8 cellular contexts compared by ENCODE assay signal in genomic region chr1:223992456-223993246, GRCh38.
A peak's percentile ranks its signal among the peaks of the same experiment; 100 is the strongest.
DNase-seq lines count a peak whose midpoint lies in the region; ATAC-seq, FAIRE-seq and TF ChIP-seq lines count a peak whose summit lies in the region.
"Not testable (repeated sequence)": the region's sequence is repeated elsewhere in the genome, so short reads cannot be mapped to it uniquely, and the experiment has no call there.

No MANE protein-coding gene starts in this region.

- H3K9ac ChIP-seq in endodermal cell (ENCODE audit: extremely low read depth, low read length, poor library complexity, severe bottlenecking) = peak overlapping the region; percentile 66

- not testable (repeated sequence) for H3K4me1 ChIP-seq in endodermal cell (ENCODE audit: control insufficient read depth, insufficient read depth, low read length)

- H3K9me3 ChIP-seq in endodermal cell (ENCODE audit: control insufficient read depth, low read length) = not testable (repeated sequence)

- FAIRE-seq in HTR-8/SVneo (lab: Jason Lieb, UNC) = peak; percentile 9

- H3K4me3 Mint-ChIP-seq in activated CD8-positive, alpha-beta memory T cell treated with anti-CD3 and anti-CD28 coated beads, Interleukin-2, amount 10 ng/mL, durations not matched to agents 7 days and 5 days = peak overlapping the region; percentile 95
- H3K4me3 Mint-ChIP-seq in endodermal cell = peak overlapping the region; percentile 90

- H3K27me3 ChIP-seq in endodermal cell (ENCODE audit: control insufficient read depth, insufficient read depth, low read length, poor library complexity, severe bottlenecking) = not testable (repeated sequence)

- CTCF ChIA-PET in activated CD8-positive, alpha-beta memory T cell treated with anti-CD3 and anti-CD28 coated beads, Interleukin-2, amount 10 ng/mL, durations not matched to agents 7 days and 5 days (lab: Charles Lee) = interaction anchor here (1.3 kb wide), 2 partner anchors 58 to 243 kb away, joined by 3 read pairs; no protein-coding TSS in a partner anchor

- H3K36me3 Mint-ChIP-seq in activated CD8-positive, alpha-beta memory T cell treated with anti-CD3 and anti-CD28 coated beads, Interleukin-2, amount 10 ng/mL, durations not matched to agents 7 days and 5 days; endodermal cell (ENCODE audit: low read depth): not testable (repeated sequence)

- H3K36me3 ChIP-seq in endodermal cell (ENCODE audit: control insufficient read depth, insufficient read depth, low read length) = not testable (repeated sequence)

- WGBS in endodermal cell (ENCODE audit: insufficient coverage in 1 of 2, insufficient read length in 1 of 2), 2 experiments = 0 to 3% methylated on average over 16 to 52 of the region's 70 CpGs

- TF ChIP-seq CTCF in endodermal cell (conservative IDR thresholded peaks at IDR 0.05) = not testable (repeated sequence)

- peak overlapping the region; percentile 98 for H3K27ac Mint-ChIP-seq in activated CD8-positive, alpha-beta memory T cell treated with anti-CD3 and anti-CD28 coated beads, Interleukin-2, amount 10 ng/mL, durations not matched to agents 7 days and 5 days
- peak overlapping the region; percentile 100 for H3K27ac Mint-ChIP-seq in endodermal cell

- DNase-seq in COR-L47 (lab: John Stamatoyannopoulos, UW) = peak; percentile 98
- DNase-seq in HTR-8/SVneo (ENCODE audit: insufficient read length, low spot score) = peak; percentile 87
- DNase-seq in NOMO-1 treated with DMSO at 0.1 percent for 48 hours (lab: John Stamatoyannopoulos, UW; ENCODE audit: unreplicated experiment) = peak; percentile 93
- peak; percentile 100 for DNase-seq in activated CD8-positive, alpha-beta memory T cell treated with anti-CD3 and anti-CD28 coated beads, Interleukin-2, amount 10 ng/mL, durations not matched to agents 7 days and 5 days
- peak; percentile 100 for DNase-seq in endodermal cell
- DNase-seq in mesenteric fat pad (ENCODE audit: low spot score) = peak; percentile 100
- DNase-seq in stimulated activated CD8-positive, alpha-beta memory T cell treated with anti-CD3 and anti-CD28 coated beads, Interleukin-15, amount 100 ng/mL, for 1 hour (ENCODE audit: low read depth) = peak; percentile 100

- not testable (repeated sequence) for H3K9me3 Mint-ChIP-seq in activated CD8-positive, alpha-beta memory T cell treated with anti-CD3 and anti-CD28 coated beads, Interleukin-2, amount 10 ng/mL, durations not matched to agents 7 days and 5 days (ENCODE audit: low read depth); endodermal cell

- peaks cover 11% of the 10 kb centered on the region for H3K4me1 Mint-ChIP-seq in activated CD8-positive, alpha-beta memory T cell treated with anti-CD3 and anti-CD28 coated beads, Interleukin-2, amount 10 ng/mL, durations not matched to agents 7 days and 5 days
- not testable (repeated sequence) for H3K4me1 Mint-ChIP-seq in endodermal cell

- ATAC-seq in GM21381 (IDR thresholded peaks at IDR 0.05; ENCODE audit: unreplicated experiment) = peak; percentile 100
- ATAC-seq in activated CD8-positive, alpha-beta memory T cell treated with anti-CD3 and anti-CD28 coated beads, Interleukin-2, amount 10 ng/mL, durations not matched to agents 7 days and 5 days = peak; percentile 100

- not testable (repeated sequence) for H3K27me3 Mint-ChIP-seq in activated CD8-positive, alpha-beta memory T cell treated with anti-CD3 and anti-CD28 coated beads, Interleukin-2, amount 10 ng/mL, durations not matched to agents 7 days and 5 days; endodermal cell (ENCODE audit: insufficient read depth)

- peak overlapping the region; percentile 44 for H3K27ac ChIP-seq in endodermal cell (ENCODE audit: low read depth, low read length)

- peak overlapping the region; percentile 77 for H3K4me3 ChIP-seq in endodermal cell (ENCODE audit: low read length)

Comparison
In these comparisons a context has a peak if more than half of its experiments do, and no peak if none do; other contexts are left out.
1. Peak in every context shown above with its lines: DNase-seq, ATAC-seq, H3K4me3 ChIP-seq and H3K27ac ChIP-seq.